6 cellular contexts compared by ENCODE assay signal in the genomic region with DNA sequence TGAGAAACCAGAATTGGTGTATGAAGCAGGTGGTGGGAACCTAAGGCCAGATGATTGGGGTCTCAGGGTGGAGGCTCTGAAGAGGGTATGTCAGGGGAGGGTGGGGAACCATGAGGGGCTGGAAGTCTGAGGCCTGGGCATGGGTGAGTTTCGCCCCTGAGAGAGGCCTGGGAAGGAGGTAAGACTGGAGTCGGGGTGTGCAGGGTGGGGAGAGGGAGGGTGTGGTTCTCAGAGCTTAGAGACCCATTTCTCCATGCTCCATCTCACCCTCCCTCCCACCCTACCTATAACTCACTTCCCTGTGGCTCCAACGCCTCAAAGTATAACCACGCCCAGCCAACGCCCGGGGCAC. TPM values are rescaled to one million over a fixed set of nuclear protein-coding genes. Genes with fewer than 3 reads are reported as not detected.
DNase-seq lines count a peak whose midpoint lies in the region; ATAC-seq and TF ChIP-seq lines count a peak whose summit lies in the region.

No MANE protein-coding gene starts in this region.

- H3K27me3 ChIP-seq in CD4-positive, alpha-beta T cell (ENCODE audit: control insufficient read depth, insufficient read depth, low read length), result no peaks in the 10 kb centered on the region
- H3K27me3 ChIP-seq in RWPE2 (ENCODE audit: insufficient read depth, poor library complexity, severe bottlenecking), result no peaks in the 10 kb centered on the region

- H3K4me1 Mint-ChIP-seq in CD4-positive, alpha-beta T cell (ENCODE audit: low read depth), result peaks cover 35% of the 10 kb centered on the region
- peaks cover 13% of the 10 kb centered on the region for H3K4me1 Mint-ChIP-seq in mesothelial cell of epicardium

- H3K4me3 ChIP-seq in RWPE2 (ENCODE audit: severe bottlenecking), result no peak overlapping the region

- no peaks in the 10 kb centered on the region for H3K36me3 ChIP-seq in RWPE2 (ENCODE audit: low read depth)

- no peak for ATAC-seq in CD4-positive, alpha-beta T cell (ENCODE audit: poor library complexity)
- ATAC-seq in RWPE2 (ENCODE audit: low read depth) (peak; percentile 3), HG03571 (IDR thresholded peaks at IDR 0.05; ENCODE audit: unreplicated experiment) (no peak), HG02678 (IDR thresholded peaks at IDR 0.05; ENCODE audit: unreplicated experiment) (no peak)

- H3K27me3 Mint-ChIP-seq in CD4-positive, alpha-beta T cell, result no peaks in the 10 kb centered on the region
- H3K27me3 Mint-ChIP-seq in mesothelial cell of epicardium (ENCODE audit: low read depth), result peaks cover 10% of the 10 kb centered on the region

- CTCF ChIA-PET in CD4-positive, alpha-beta T cell (lab: Charles Lee), result no interaction called here

- peak overlapping the region; percentile 91 for H3K4me3 Mint-ChIP-seq in CD4-positive, alpha-beta T cell
- H3K4me3 Mint-ChIP-seq in mesothelial cell of epicardium, result peak overlapping the region; percentile 82

- H3K36me3 Mint-ChIP-seq in CD4-positive, alpha-beta T cell (ENCODE audit: low read depth), result no peaks in the 10 kb centered on the region
- no peaks in the 10 kb centered on the region for H3K36me3 Mint-ChIP-seq in mesothelial cell of epicardium

- H3K9me3 ChIP-seq in CD4-positive, alpha-beta T cell (ENCODE audit: control insufficient read depth, low read length), result no peaks in the 10 kb centered on the region
- H3K9me3 ChIP-seq in RWPE2 (ENCODE audit: severe bottlenecking), result no peaks in the 10 kb centered on the region

- H3K27ac Mint-ChIP-seq in CD4-positive, alpha-beta T cell, result peak overlapping the region; percentile 83
- peak overlapping the region; percentile 56 for H3K27ac Mint-ChIP-seq in mesothelial cell of epicardium

- intact Hi-C loops in CD4-positive, alpha-beta T cell (cut with DNase I, micrococcal nuclease), result loop anchor here (1.0 to 5.0 kb wide), 8 partner anchors 42 to 501 kb away; partner anchors contain the start of genes COPE (in 1 of the 2), DDX49 (in 1 of the 2), ELL (in 1 of the 2) and REX1BD (in 1 of the 2)

- no peak overlapping the region for H3K27ac ChIP-seq in CD4-positive, alpha-beta T cell (ENCODE audit: low read depth, low read length)
- peak overlapping the region; percentile 24 for H3K27ac ChIP-seq in RWPE2 (ENCODE audit: poor library complexity, severe bottlenecking)

- no peak for TF ChIP-seq CTCF in CD4-positive, alpha-beta T cell (IDR thresholded peaks at IDR 0.05)
- TF ChIP-seq CTCF in RWPE2 (IDR thresholded peaks at IDR 0.05; ENCODE audit: poor library complexity, severe bottlenecking), result no peak
- no peak for TF ChIP-seq CTCF in mesothelial cell of epicardium (IDR thresholded peaks at IDR 0.05; ENCODE audit: unreplicated experiment)

- DNase-seq in CD4-positive, alpha-beta T cell, result no peak
- DNase-seq in RWPE2 (ENCODE audit: low spot score) (no peak), mesothelial cell of epicardium (ENCODE audit: low spot score in 2 of 2, unreplicated experiment in 2 of 2) (no peak), NCI-H774 (lab: John Stamatoyannopoulos, UW) (no peak)

- POLR2A ChIA-PET in CD4-positive, alpha-beta T cell (lab: Charles Lee), result interaction anchor here (1.7 kb wide), 1 partner anchor 47 kb away, joined by 10 read pairs; the partner anchor contains the start of gene REX1BD

- peaks cover 6% of the 10 kb centered on the region for H3K4me1 ChIP-seq in RWPE2 (ENCODE audit: insufficient read depth, poor library complexity, severe bottlenecking)

- H3K9me3 Mint-ChIP-seq in CD4-positive, alpha-beta T cell, result no peaks in the 10 kb centered on the region
- H3K9me3 Mint-ChIP-seq in mesothelial cell of epicardium, result no peaks in the 10 kb centered on the region

RNA-seq across cellular contexts. Expression of gene KLHL26, which starts 1.0 kb away (rescaled TPM):
- total RNA-seq in CD4-positive, alpha-beta T cell, result 10 to 100 TPM; 13.7 to 19.0 TPM
- 12.0 to 13.2 TPM (median 12.6 TPM) in 3 replicates for total RNA-seq in mesothelial cell of epicardium

RNA-seq across cellular contexts. Expression of gene TMEM59L, which starts 23.1 kb away (rescaled TPM):
- total RNA-seq in CD4-positive, alpha-beta T cell, result under 1 TPM; 0.25 to 0.27 TPM
- 4.9 to 6.4 TPM (median 4.9 TPM) in 3 replicates for total RNA-seq in mesothelial cell of epicardium

RNA-seq across cellular contexts. Expression of gene CRLF1, which starts 29.2 kb away (rescaled TPM):
- total RNA-seq in CD4-positive, alpha-beta T cell, result not detected
- total RNA-seq in mesothelial cell of epicardium, result 0.89 to 2.0 TPM (median 1.0 TPM) in 3 replicates

RNA-seq across cellular contexts. Expression of gene REX1BD, which starts 47.2 kb away (rescaled TPM):
- total RNA-seq in CD4-positive, alpha-beta T cell, result 10 to 100 TPM; 88.4 to 88.9 TPM
- 56.5 to 58.8 TPM (median 58.3 TPM) in 3 replicates for total RNA-seq in mesothelial cell of epicardium

RNA-seq across cellular contexts. Expression of gene CRTC1, which starts 47.7 kb away (rescaled TPM):
- 10 to 100 TPM; 11.8 to 12.2 TPM for total RNA-seq in CD4-positive, alpha-beta T cell
- total RNA-seq in mesothelial cell of epicardium, result 29.5 to 31.9 TPM (median 29.5 TPM) in 3 replicates
